ENCODE assay signal across 34 cellular contexts in genomic region chr6:67885081-67886033, GRCh38.
"Had no signal": no experiment of that assay in that cellular context is flagged by ENCODE, and none has a peak within 500 bp of the region (broad histone marks: within the 10 kb centered on the region; RNA-seq: fewer than 3 reads in every experiment).

No MANE protein-coding gene starts in this region.

- H3K27me3 ChIP-seq: ascending aorta, cardiac muscle cell, Peyer's patch, SJSA1 had no signal

- H3K4me1 Mint-ChIP-seq: activated B cell treated with CpG ODN at 0.5 μM for 24 hours; activated CD4-positive, alpha-beta memory T cell treated with anti-CD3 and anti-CD28 coated beads, Interleukin-2, amount 10 ng/mL, durations not matched to agents 7 days and 5 days; activated naive CD4-positive, alpha-beta T cell treated with anti-CD3 and anti-CD28 coated beads, Interleukin-2, amount 50 U/mL, for 24 hours; activated naive CD8-positive, alpha-beta T cell treated with anti-CD3 and anti-CD28 coated beads, Interleukin-2, amount 10 ng/mL, durations not matched to agents 7 days and 5 days; central memory CD8-positive, alpha-beta T cell had no signal

- H3K36me3 Mint-ChIP-seq: activated naive CD4-positive, alpha-beta T cell treated with anti-CD3 and anti-CD28 coated beads, Interleukin-2, amount 50 U/mL, for 24 hours; activated naive CD8-positive, alpha-beta T cell treated with anti-CD3 and anti-CD28 coated beads, Interleukin-2, amount 10 ng/mL, durations not matched to agents 7 days and 5 days had no signal

- H3K9me3 ChIP-seq: SJSA1, SK-N-SH had no signal

- H3K27ac Mint-ChIP-seq: activated B cell treated with CpG ODN at 0.5 μM for 24 hours; activated CD4-positive, alpha-beta memory T cell treated with anti-CD3 and anti-CD28 coated beads, Interleukin-2, amount 10 ng/mL, durations not matched to agents 7 days and 5 days; activated naive CD4-positive, alpha-beta T cell treated with anti-CD3 and anti-CD28 coated beads, Interleukin-2, amount 50 U/mL, for 24 hours; activated naive CD8-positive, alpha-beta T cell treated with anti-CD3 and anti-CD28 coated beads, Interleukin-2, amount 10 ng/mL, durations not matched to agents 7 days and 5 days; activated T-cell treated with anti-CD3 and anti-CD28 coated beads, Interleukin-2, amount 50 U/mL, for 72 hours; activated T-helper 17 cell treated with anti-CD3 and anti-CD28 coated beads, Interleukin-2, amount 50 U/mL, for 72 hours; T-helper 1 cell treated with Interleukin-12 subunit alpha and Interleukin-12 subunit beta and Interleukin-4 antibody, amounts not matched to agents 30 μg/mL and 1 μg/mL, for 36 hours; T-helper 2 cell treated with Interferon-gamma antibody and Interleukin-4, amounts not matched to agents 5 μg/mL and 100 μg/mL, for 36 hours had no signal

- DNase-seq: activated B cell treated with CpG ODN at 0.5 μM for 24 hours; activated CD4-positive, alpha-beta memory T cell treated with anti-CD3 and anti-CD28 coated beads, Interleukin-2, amount 10 ng/mL, durations not matched to agents 7 days and 5 days; activated CD4-positive, alpha-beta T cell treated with anti-CD3 and anti-CD28 coated beads for 48 hours; activated CD4-positive, CD25-positive, alpha-beta regulatory T cell treated with anti-CD3 and anti-CD28 coated beads, Interleukin-2, amount 50 U/mL, for 72 hours; activated CD8-positive, alpha-beta memory T cell treated with anti-CD3 and anti-CD28 coated beads for 24 hours; activated effector memory CD4-positive, alpha-beta T cell treated with anti-CD3 and anti-CD28 coated beads, Interleukin-2, amount 50 U/mL, for 16 hours; activated naive CD4-positive, alpha-beta T cell treated with Interleukin-2 at 50 U/mL for 16 hours; activated naive CD8-positive, alpha-beta T cell treated with anti-CD3 and anti-CD28 coated beads, Interleukin-2, amount 10 ng/mL, durations not matched to agents 7 days and 5 days; activated T-cell treated with anti-CD3 and anti-CD28 coated beads, Interleukin-2, amount 50 U/mL, for 1 hour; activated T-cell treated with anti-CD3 and anti-CD28 coated beads, Interleukin-2, amount 50 U/mL, for 72 hours; amygdala; NCI-H1048; NCI-H1105 treated with DMSO at 0.1 percent for 48 hours; NCI-H1436; NCI-H1694; NCI-H1930; NCI-H2081 treated with DMSO at 0.1 percent for 48 hours; NCI-H226; NCI-H446 treated with DMSO at 0.1 percent for 48 hours; NCI-H524 treated with DMSO at 0.1 percent for 48 hours; PC-3; Peyer's patch; RPMI8226; SHP77 treated with DMSO at 0.1 percent for 48 hours; SK-N-SH had no signal

- H3K4me3 Mint-ChIP-seq: activated B cell treated with CpG ODN at 0.5 μM for 24 hours; activated CD4-positive, alpha-beta memory T cell treated with anti-CD3 and anti-CD28 coated beads, Interleukin-2, amount 10 ng/mL, durations not matched to agents 7 days and 5 days; activated naive CD4-positive, alpha-beta T cell treated with anti-CD3 and anti-CD28 coated beads, Interleukin-2, amount 50 U/mL, for 24 hours; activated naive CD8-positive, alpha-beta T cell treated with anti-CD3 and anti-CD28 coated beads, Interleukin-2, amount 10 ng/mL, durations not matched to agents 7 days and 5 days; activated T-cell treated with anti-CD3 and anti-CD28 coated beads, Interleukin-2, amount 50 U/mL, for 72 hours; activated T-helper 17 cell treated with anti-CD3 and anti-CD28 coated beads, Interleukin-2, amount 50 U/mL, for 72 hours; central memory CD8-positive, alpha-beta T cell; T-helper 1 cell treated with Interleukin-12 subunit alpha and Interleukin-12 subunit beta and Interleukin-4 antibody, amounts not matched to agents 30 μg/mL and 1 μg/mL, for 36 hours; T-helper 2 cell treated with Interferon-gamma antibody and Interleukin-4, amounts not matched to agents 5 μg/mL and 100 μg/mL, for 36 hours had no signal

- H3K27me3 Mint-ChIP-seq: activated B cell treated with CpG ODN at 0.5 μM for 24 hours; activated CD4-positive, alpha-beta memory T cell treated with anti-CD3 and anti-CD28 coated beads, Interleukin-2, amount 10 ng/mL, durations not matched to agents 7 days and 5 days; activated naive CD4-positive, alpha-beta T cell treated with anti-CD3 and anti-CD28 coated beads, Interleukin-2, amount 50 U/mL, for 24 hours; activated naive CD8-positive, alpha-beta T cell treated with anti-CD3 and anti-CD28 coated beads, Interleukin-2, amount 10 ng/mL, durations not matched to agents 7 days and 5 days; activated T-helper 17 cell treated with anti-CD3 and anti-CD28 coated beads, Interleukin-2, amount 50 U/mL, for 72 hours; central memory CD8-positive, alpha-beta T cell had no signal

- H3K9ac ChIP-seq: SK-N-SH had no signal

- H3K4me1 ChIP-seq: ascending aorta, Peyer's patch, SJSA1 had no signal

- H3K36me3 ChIP-seq: ascending aorta, cardiac muscle cell, Peyer's patch, SJSA1 had no signal

- H3K27ac ChIP-seq: ascending aorta, cardiac muscle cell, Peyer's patch, SJSA1, VCaP had no signal

- H3K4me2 ChIP-seq: SK-N-SH had no signal

- ATAC-seq: activated T-cell treated with anti-CD3 and anti-CD28 coated beads, Interleukin-2, amount 50 U/mL, for 72 hours; activated T-helper 17 cell treated with anti-CD3 and anti-CD28 coated beads, Interleukin-2, amount 50 U/mL, for 72 hours; PC-3 had no signal

- H3K4me3 ChIP-seq: ascending aorta, cardiac muscle cell, Peyer's patch, SJSA1 had no signal
